21 cellular contexts compared by ENCODE assay signal in the genomic region with DNA sequence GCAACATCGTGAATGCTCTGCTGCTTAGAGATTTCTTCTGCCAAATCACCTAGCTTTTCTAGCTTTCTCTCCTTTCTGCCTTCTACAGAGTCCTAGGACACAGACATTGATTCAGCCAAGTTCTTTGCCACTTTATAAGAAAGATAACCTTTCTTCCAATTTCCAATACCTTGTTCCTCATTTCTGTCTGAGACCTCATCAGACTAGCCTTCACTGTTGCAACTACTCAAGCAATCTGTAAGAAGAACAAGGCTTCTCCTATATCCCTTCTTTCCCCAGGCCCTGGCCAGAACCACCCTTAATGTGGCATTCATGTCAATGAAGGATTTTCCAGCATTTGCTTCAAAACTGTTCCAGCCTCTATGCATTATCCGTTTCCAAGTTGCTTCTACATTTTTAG. TPM values are rescaled to one million over a fixed set of nuclear protein-coding genes. Genes with fewer than 3 reads are reported as not detected.
DNase-seq lines count a peak whose midpoint lies in the region; ATAC-seq and TF ChIP-seq lines count a peak whose summit lies in the region.
"Had no signal": no experiment of that assay in that cellular context is flagged by ENCODE, and none has a peak within 500 bp of the region (broad histone marks: within the 10 kb centered on the region; RNA-seq: fewer than 3 reads in every experiment).

No MANE protein-coding gene starts in this region.

- H3K4ac ChIP-seq in neuronal stem cell (ENCODE audit: low read length), result no peak overlapping the region

- no peak overlapping the region for H2BK12ac ChIP-seq in neuronal stem cell (ENCODE audit: low read length)

- no peak overlapping the region for H3K18ac ChIP-seq in neuronal stem cell (ENCODE audit: low read length)

- ATAC-seq in Right ventricle myocardium inferior, result no peak
- no peak for ATAC-seq in T-helper 17 cell
- ATAC-seq: HepG2, K562 had no signal

- H2BK120ac ChIP-seq in neuronal stem cell (ENCODE audit: low read depth, low read length), result no peak overlapping the region

- H3K4me3 Mint-ChIP-seq in T-helper 17 cell, result no peak overlapping the region
- H3K4me3 Mint-ChIP-seq: HFFc6; T-helper 1 cell treated with Interleukin-12 subunit alpha and Interleukin-12 subunit beta and Interleukin-4 antibody, amounts not matched to agents 30 μg/mL and 1 μg/mL, for 36 hours had no signal

- H3K27ac ChIP-seq in cardiac muscle cell (peak overlapping the region; percentile 28), spleen (peak overlapping the region in 6 of 8 donors; percentile 64 to 76 (median 72)), substantia nigra (ENCODE audit: low read depth, low read length, poor library complexity, severe bottlenecking) (no peak overlapping the region), neuronal stem cell (replicated peaks; ENCODE audit: low read length) (no peak overlapping the region)
- H3K27ac ChIP-seq: A549, HL-60, SJSA1 had no signal

- TF ChIP-seq CTCF in cardiac muscle cell (IDR thresholded peaks at IDR 0.05; ENCODE audit: low read depth, low read length), result no peak
- no peak for TF ChIP-seq CTCF in spleen (IDR thresholded peaks at IDR 0.05 in 8 of 11, conservative IDR thresholded peaks at IDR 0.05 in 3 of 11)

- no peak overlapping the region for H2AK5ac ChIP-seq in neuronal stem cell (ENCODE audit: low read depth, low read length)

- no peak overlapping the region for H3K14ac ChIP-seq in neuronal stem cell (ENCODE audit: low read length)

- no peak overlapping the region for H2BK5ac ChIP-seq in neuronal stem cell (ENCODE audit: low read length)

- H3K36me3 ChIP-seq in cardiac muscle cell (no peaks in the 10 kb centered on the region), spleen (peaks cover 0 to 4% (median 0%) of the 10 kb centered on the region in 6 donors), neuronal stem cell (replicated peaks in 1 of 2; ENCODE audit: control insufficient read depth in 2 of 2, insufficient read depth in 2 of 2, low read length in 2 of 2) (peaks cover 0 to 2% of the 10 kb centered on the region in 2 donors)
- H3K36me3 ChIP-seq: BE2C, MG63, SJSA1 had no signal

- H4K8ac ChIP-seq in neuronal stem cell (ENCODE audit: low read depth, low read length), result no peak overlapping the region

- 82 to 90% (median 86%) methylated on average over 2 of the region's 2 CpGs for WGBS in spleen, 5 donors
- no CpG with 5 or more reads among the region's 2 CpGs for WGBS in neuronal stem cell (ENCODE audit: extremely low coverage in 2 of 2, insufficient read length in 2 of 2, insufficient replicate concordance in 1 of 2), 2 donors

- intact Hi-C loops in Right ventricle myocardium inferior (cut with DNase I) (no loop called here), spleen (cut with DNase I; ENCODE audit: low total_unique reads) (no loop called here)

- no peak overlapping the region for H4K91ac ChIP-seq in neuronal stem cell (ENCODE audit: low read depth, low read length, poor library complexity)

- no peaks in the 10 kb centered on the region for H3K27me3 Mint-ChIP-seq in T-helper 17 cell

- H3K27me3 ChIP-seq in cardiac muscle cell, result no peaks in the 10 kb centered on the region
- no peaks in the 10 kb centered on the region for H3K27me3 ChIP-seq in spleen (replicated peaks in 1 of 7)
- no peaks in the 10 kb centered on the region for H3K27me3 ChIP-seq in neuronal stem cell (ENCODE audit: control insufficient read depth in 3 of 3, insufficient read depth in 3 of 3, low read depth in 1 of 3, low read length in 3 of 3)
- H3K27me3 ChIP-seq: BE2C, MG63, SJSA1 had no signal

- H3K36me3 Mint-ChIP-seq in T-helper 17 cell (ENCODE audit: low read depth), result no peaks in the 10 kb centered on the region

- peaks cover 12% of the 10 kb centered on the region for H3K4me1 Mint-ChIP-seq in T-helper 17 cell

- H3K27ac Mint-ChIP-seq in T-helper 17 cell, result peak overlapping the region; percentile 47
- H3K27ac Mint-ChIP-seq: HFFc6; T-helper 1 cell treated with Interleukin-12 subunit alpha and Interleukin-12 subunit beta and Interleukin-4 antibody, amounts not matched to agents 30 μg/mL and 1 μg/mL, for 36 hours had no signal

- TF ChIP-seq POLR2A in spleen (IDR thresholded peaks at IDR 0.05), result no peak

- peaks cover 3% of the 10 kb centered on the region for H3K79me1 ChIP-seq in neuronal stem cell (ENCODE audit: low read depth, low read length)

- H3K4me2 ChIP-seq in neuronal stem cell (ENCODE audit: insufficient read depth, low read length, poor library complexity, severe bottlenecking), result no peak overlapping the region
- H3K4me2 ChIP-seq: A549 had no signal

- H3K4me1 ChIP-seq in cardiac muscle cell (ENCODE audit: low read depth), result no peaks in the 10 kb centered on the region
- H3K4me1 ChIP-seq in spleen, result peaks cover 0 to 20% (median 6%) of the 10 kb centered on the region in 6 donors
- no peaks in the 10 kb centered on the region for H3K4me1 ChIP-seq in neuronal stem cell (ENCODE audit: control insufficient read depth in 2 of 2, insufficient read depth in 1 of 2, low read depth in 1 of 2, low read length in 2 of 2)
- H3K4me1 ChIP-seq: BE2C had no signal

- H3K4me3 ChIP-seq in cardiac muscle cell (no peak overlapping the region), spleen (no peak overlapping the region), neuronal stem cell (ENCODE audit: low read length in 2 of 2) (no peak overlapping the region)
- H3K4me3 ChIP-seq: A549, K562, MG63, SJSA1 had no signal

- no peak overlapping the region for H2AFZ ChIP-seq in neuronal stem cell (ENCODE audit: low read length)

- H3K9ac ChIP-seq in neuronal stem cell (ENCODE audit: low read depth, low read length, poor library complexity), result no peak overlapping the region

- no peak for DNase-seq in cardiac muscle cell (ENCODE audit: low read depth in 1 of 2, low spot score in 1 of 2)
- DNase-seq in Right ventricle myocardium inferior (ENCODE audit: missing footprints), result no peak
- DNase-seq in T-helper 17 cell, result no peak
- DNase-seq in spleen, result no peak
- DNase-seq in NCI-H2227 (lab: John Stamatoyannopoulos, UW; ENCODE audit: unreplicated experiment), result no peak
- DNase-seq in substantia nigra (lab: John Stamatoyannopoulos, UW), result no peak
- no peak for DNase-seq in neuronal stem cell (ENCODE audit: low spot score)
- DNase-seq: BE2C, DMS79, H7, HFFc6, MG63, NCI-H187, NCI-H446 treated with DMSO at 0.1 percent for 48 hours, NCI-H526 treated with DMSO at 0.1 percent for 48 hours had no signal

- H3K9me3 ChIP-seq in cardiac muscle cell (ENCODE audit: low read depth), result no peaks in the 10 kb centered on the region
- no peaks in the 10 kb centered on the region for H3K9me3 ChIP-seq in T-helper 17 cell (ENCODE audit: control insufficient read depth, low read length, poor library complexity, severe bottlenecking)
- H3K9me3 ChIP-seq in spleen, result no peaks in the 10 kb centered on the region
- no peaks in the 10 kb centered on the region for H3K9me3 ChIP-seq in neuronal stem cell (replicated peaks in 1 of 2; ENCODE audit: control insufficient read depth in 2 of 2, insufficient read depth in 1 of 2, low read depth in 1 of 2, low read length in 2 of 2)
- H3K9me3 ChIP-seq: A549, BE2C, MG63, SJSA1 had no signal

- H2BK15ac ChIP-seq in neuronal stem cell (ENCODE audit: low read length), result no peak overlapping the region

- H3K23ac ChIP-seq in neuronal stem cell (ENCODE audit: low read depth, low read length, poor library complexity), result no peak overlapping the region

RNA-seq across cellular contexts. Expression of a gene that starts 24.3 kb away (rescaled TPM):
- total RNA-seq in cardiac muscle cell (19.8 and 25.6 TPM in 2 replicates), Right ventricle myocardium inferior (8.4 TPM), T-helper 17 cell (1 to 10 TPM; 2.6 to 6.6 TPM), spleen (10 to 100 TPM; 15.6 to 36.9 (median 20.2) TPM)
- polyA plus RNA-seq in cardiac muscle cell (10.6 and 13.4 TPM in 2 replicates), spleen (1 to 10 TPM; 3.2 to 8.3 (median 3.9) TPM)
- 11.9 TPM for polyA plus RNA-seq in neuronal stem cell (2013, experiment 1 of 2)
- polyA plus RNA-seq in neuronal stem cell (2013, experiment 2 of 2), result 12.4 TPM

RNA-seq across cellular contexts. Expression of a gene that starts 40.5 kb away (rescaled TPM):
- 63.3 and 137 TPM in 2 replicates for total RNA-seq in cardiac muscle cell
- 208 and 264 TPM in 2 replicates for polyA plus RNA-seq in cardiac muscle cell
- total RNA-seq in Right ventricle myocardium inferior, result 62.3 TPM
- 10 to 100 TPM; 34.3 to 39.6 TPM for total RNA-seq in T-helper 17 cell
- total RNA-seq in spleen, result 100 to 1,000 TPM in 1 of 7 donors, 10 to 100 TPM in 6; 54.1 to 108 (median 65.5) TPM
- 100 to 1,000 TPM; 106 to 155 (median 137) TPM for polyA plus RNA-seq in spleen
- 158 TPM for polyA plus RNA-seq in neuronal stem cell (2013, experiment 1 of 2)
- polyA plus RNA-seq in neuronal stem cell (2013, experiment 2 of 2), result 162 TPM

Comparison
In these comparisons a context has a peak if more than half of its experiments do, and no peak if none do; other contexts are left out.
1. H3K27ac ChIP-seq: peak in cardiac muscle cell (single experiment) and spleen (6 of 8); none in substantia nigra (single experiment) and neuronal stem cell (single experiment).